23 cellular contexts compared by ENCODE assay signal in genomic region chr11:14741195-14741594, GRCh38.
"Had no signal": no experiment of that assay in that cellular context is flagged by ENCODE, and none has a peak within 500 bp of the region (broad histone marks: within the 10 kb centered on the region; RNA-seq: fewer than 3 reads in every experiment).

No MANE protein-coding gene starts in this region.

- H3K27ac ChIP-seq: dorsolateral prefrontal cortex, ovary, psoas muscle, skin epidermis, spleen, testis, tibial artery had no signal

- H3K27me3 ChIP-seq: dorsolateral prefrontal cortex, ovary, spleen, testis, tibial artery had no signal

- H3K9me3 ChIP-seq: ovary, psoas muscle, testis had no signal

- H3K36me3 Mint-ChIP-seq: natural killer cell; stimulated activated memory B cell treated with anti-CD40 and anti-IgM and Interleukin-4, amounts not matched to agents 10 μg/mL and 1 μg/mL and 100 μg/mL, for 72 hours; type B pancreatic cell had no signal

- H3K27ac Mint-ChIP-seq: natural killer cell; stimulated activated memory B cell treated with anti-CD40 and anti-IgM and Interleukin-4, amounts not matched to agents 10 μg/mL and 1 μg/mL and 100 μg/mL, for 72 hours; type B pancreatic cell had no signal

- DNase-seq: dorsolateral prefrontal cortex; effector CD4-positive, alpha-beta T cell; head of caudate nucleus; mesendoderm; midbrain; natural killer cell; occipital lobe; ovary; posterior cingulate gyrus; psoas muscle; right cardiac atrium; spleen; stimulated activated CD4-positive, alpha-beta T cell treated with anti-CD3 and anti-CD28 coated beads, Interleukin-4, amount 100 ng/mL, for 4 hours; stimulated activated naive CD8-positive, alpha-beta T cell treated with anti-CD3 and anti-CD28 coated beads, Interleukin-15, Interleukin-2, amounts not matched to agents 100 U/mL and 50 U/mL, for 24 hours; substantia nigra; testis; tibial artery had no signal

- ATAC-seq: natural killer cell; psoas muscle; right cardiac atrium; stimulated activated memory B cell treated with anti-CD40 and anti-IgM and Interleukin-4, amounts not matched to agents 10 μg/mL and 1 μg/mL and 100 μg/mL, for 72 hours; stimulated activated naive CD8-positive, alpha-beta T cell treated with anti-CD3 and anti-CD28 coated beads, Interleukin-15, Interleukin-2, amounts not matched to agents 100 U/mL and 50 U/mL, for 24 hours had no signal

- FAIRE-seq: colon, frontal cortex, keratinocyte had no signal

- H3K36me3 ChIP-seq: ovary, spleen, tibial artery had no signal

- H3K4me1 Mint-ChIP-seq: stimulated activated memory B cell treated with anti-CD40 and anti-IgM and Interleukin-4, amounts not matched to agents 10 μg/mL and 1 μg/mL and 100 μg/mL, for 72 hours had no signal

- H3K4me3 Mint-ChIP-seq: natural killer cell; stimulated activated memory B cell treated with anti-CD40 and anti-IgM and Interleukin-4, amounts not matched to agents 10 μg/mL and 1 μg/mL and 100 μg/mL, for 72 hours; type B pancreatic cell had no signal

- H3K27me3 Mint-ChIP-seq: stimulated activated memory B cell treated with anti-CD40 and anti-IgM and Interleukin-4, amounts not matched to agents 10 μg/mL and 1 μg/mL and 100 μg/mL, for 72 hours; type B pancreatic cell had no signal

- H3K4me1 ChIP-seq: psoas muscle, testis, tibial artery had no signal

- H3K4me3 ChIP-seq: dorsolateral prefrontal cortex, ovary, psoas muscle, skin epidermis, spleen, testis, tibial artery had no signal
